ENCODE assay signal across 1 cellular context in the genomic region with DNA sequence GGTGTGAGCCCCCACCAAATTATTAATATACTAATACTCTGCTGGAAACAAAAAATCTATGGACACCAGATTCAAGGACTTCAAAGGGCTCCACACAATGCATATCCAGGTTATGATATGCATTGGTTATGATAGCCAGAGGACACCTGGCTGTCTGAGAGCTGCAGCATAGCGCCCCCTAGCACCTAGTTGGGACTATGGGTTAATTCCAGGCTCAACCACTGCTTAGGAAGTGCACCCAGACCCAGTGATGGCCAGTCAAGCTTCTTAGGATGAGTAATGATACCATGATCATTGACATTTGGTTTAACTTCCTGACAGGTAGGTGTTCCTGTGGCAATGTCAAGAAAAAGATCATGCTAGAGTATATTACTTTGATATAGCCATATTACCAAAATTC.
TF ChIP-seq lines count a peak whose summit lies in the region.

No MANE protein-coding gene starts in this region.

TF ChIP-seq in SK-N-SH, 30 proteins besides CTCF, POLR2A, EP300 and RAD21 (continued from another document):
- TF ChIP-seq, protein P1, sequence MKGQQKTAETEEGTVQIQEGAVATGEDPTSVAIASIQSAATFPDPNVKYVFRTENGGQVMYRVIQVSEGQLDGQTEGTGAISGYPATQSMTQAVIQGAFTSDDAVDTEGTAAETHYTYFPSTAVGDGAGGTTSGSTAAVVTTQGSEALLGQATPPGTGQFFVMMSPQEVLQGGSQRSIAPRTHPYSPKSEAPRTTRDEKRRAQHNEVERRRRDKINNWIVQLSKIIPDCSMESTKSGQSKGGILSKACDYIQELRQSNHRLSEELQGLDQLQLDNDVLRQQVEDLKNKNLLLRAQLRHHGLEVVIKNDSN (IDR thresholded peaks at IDR 0.05; ENCODE audit: borderline replicate concordance, low read depth): no peak
- TF ChIP-seq MAX (IDR thresholded peaks at IDR 0.05; ENCODE audit: low read depth) (no peak), GATA2 (CRISPR knock-in tag; IDR thresholded peaks at IDR 0.05) (no peak), ZBTB33 (IDR thresholded peaks at IDR 0.05; ENCODE audit: borderline replicate concordance, low read depth) (no peak), REST (IDR thresholded peaks at IDR 0.05; ENCODE audit: low read depth, low read length) (no peak), NFIC (IDR thresholded peaks at IDR 0.05; ENCODE audit: borderline replicate concordance) (no peak), EZH2phosphoT487 (IDR thresholded peaks at IDR 0.05; ENCODE audit: borderline replicate concordance, low read depth) (no peak), FOXJ3 (CRISPR knock-in tag; IDR thresholded peaks at IDR 0.05) (no peak)
